Comparison of ENCODE assay signal across 23 cellular contexts in genomic region chr4:8544741-8545438, GRCh38. TPM values are rescaled to one million over a fixed set of nuclear protein-coding genes. Genes with fewer than 3 reads are reported as not detected.
DNase-seq lines count a peak whose midpoint lies in the region; ATAC-seq and TF ChIP-seq lines count a peak whose summit lies in the region.
"Had no signal": no experiment of that assay in that cellular context is flagged by ENCODE, and none has a peak within 500 bp of the region (broad histone marks: within the 10 kb centered on the region; RNA-seq: fewer than 3 reads in every experiment).

No MANE protein-coding gene starts in this region.

- in situ Hi-C loops in mammary epithelial cell (cut with MboI; ENCODE audit: low sequenced_read_pairs in 2 of 2): loop anchor here in 1 of 2 donors (10.0 kb wide), 1 partner anchor 80 kb away; no protein-coding TSS in a partner anchor

- no peak for TF ChIP-seq EP300 in sigmoid colon (IDR thresholded peaks at IDR 0.05)

- TF ChIP-seq POLR2A in sigmoid colon (IDR thresholded peaks at IDR 0.05): no peak

- no peak overlapping the region for H3K9ac ChIP-seq in mammary epithelial cell (ENCODE audit: insufficient read depth, low read length)
- H3K9ac ChIP-seq: parathyroid adenoma had no signal

- H3K36me3 ChIP-seq in RWPE2 (ENCODE audit: low read depth) (no peaks in the 10 kb centered on the region), sigmoid colon (no peaks in the 10 kb centered on the region), mammary epithelial cell (ENCODE audit: insufficient read depth, low read length) (no peaks in the 10 kb centered on the region)
- H3K36me3 ChIP-seq: lower lobe of right lung had no signal

- H3K4me3 ChIP-seq in RWPE2 (ENCODE audit: severe bottlenecking): no peak overlapping the region
- no peak overlapping the region for H3K4me3 ChIP-seq in fibroblast of villous mesenchyme (ENCODE audit: low read depth, low read length)
- no peak overlapping the region for H3K4me3 ChIP-seq in sigmoid colon
- no peak overlapping the region for H3K4me3 ChIP-seq in mammary epithelial cell (replicated peaks in 1 of 3; ENCODE audit: insufficient read depth in 1 of 3, low read depth in 2 of 3, low read length in 3 of 3)
- H3K4me3 ChIP-seq: lower lobe of right lung had no signal

- H3K4me2 ChIP-seq in mammary epithelial cell (ENCODE audit: insufficient read depth, low read depth, low read length): no peak overlapping the region

- no peaks in the 10 kb centered on the region for H3K9me3 ChIP-seq in RWPE2 (ENCODE audit: severe bottlenecking)
- H3K9me3 ChIP-seq in sigmoid colon: no peaks in the 10 kb centered on the region
- no peaks in the 10 kb centered on the region for H3K9me3 ChIP-seq in mammary epithelial cell (replicated peaks; ENCODE audit: insufficient read depth, low read length)
- H3K9me3 ChIP-seq: lower lobe of right lung had no signal

- H3K4me1 ChIP-seq in RWPE2 (ENCODE audit: insufficient read depth, poor library complexity, severe bottlenecking) (peaks cover 22% of the 10 kb centered on the region), sigmoid colon (no peaks in the 10 kb centered on the region), mammary epithelial cell (ENCODE audit: insufficient read depth, low read length) (peaks cover 10% of the 10 kb centered on the region)
- H3K4me1 ChIP-seq: lower lobe of right lung, parathyroid adenoma had no signal

- dilution Hi-C loops in mammary epithelial cell (cut with HindIII; ENCODE audit: low sequenced_read_pairs): loop anchor here (5.0 kb wide), 2 partner anchors 43 to 93 kb away; no protein-coding TSS in a partner anchor

- ATAC-seq in RWPE2 (ENCODE audit: low read depth): no peak
- ATAC-seq: esophagus mucosa; lower lobe of right lung; naive thymus-derived CD8-positive, alpha-beta T cell had no signal

- H3K27ac ChIP-seq in RWPE2 (ENCODE audit: poor library complexity, severe bottlenecking) (no peak overlapping the region), sigmoid colon (no peak overlapping the region), substantia nigra (ENCODE audit: low read depth, low read length, poor library complexity, severe bottlenecking) (no peak overlapping the region), mammary epithelial cell (ENCODE audit: insufficient read depth, low read depth, low read length) (no peak overlapping the region)
- H3K27ac ChIP-seq: lower lobe of right lung, parathyroid adenoma had no signal

- H3K79me2 ChIP-seq in mammary epithelial cell (ENCODE audit: insufficient read depth, low read length): no peaks in the 10 kb centered on the region
- H3K79me2 ChIP-seq: parathyroid adenoma had no signal

- WGBS in sigmoid colon, 2 donors: 80 to 81% methylated on average over 32 of the region's 32 CpGs
- 69% methylated on average over 7 of the region's 32 CpGs for WGBS in mammary epithelial cell (ENCODE audit: low coverage, missing lambda C conversion rate)

- intact Hi-C loops in sigmoid colon (cut with DNase I): no loop called here
- intact Hi-C loops in mammary epithelial cell (cut with micrococcal nuclease): no loop called here

- no peaks in the 10 kb centered on the region for H4K20me1 ChIP-seq in mammary epithelial cell (ENCODE audit: insufficient read depth, low read length)

- peak; percentile 20 for DNase-seq in D341Med (ENCODE audit: low spot score)
- DNase-seq in RWPE2 (ENCODE audit: low spot score): peak; percentile 52
- DNase-seq in fibroblast of villous mesenchyme (ENCODE audit: low read depth): peak; percentile 79
- peak; percentile 57 for DNase-seq in sigmoid colon
- no peak for DNase-seq in NCI-H1417 (lab: John Stamatoyannopoulos, UW)
- no peak for DNase-seq in substantia nigra (lab: John Stamatoyannopoulos, UW)
- DNase-seq in mammary epithelial cell: no peak
- no peak for DNase-seq in amygdala (lab: John Stamatoyannopoulos, UW)
- DNase-seq: activated naive CD4-positive, alpha-beta T cell treated with Interleukin-2 at 50 U/mL for 16 hours; anterior cingulate cortex; CD8-positive, alpha-beta memory T cell; DMS79 treated with DMSO at 0.1 percent for 48 hours; head of caudate nucleus; lower lobe of right lung; NCI-H1092 treated with DMSO at 0.1 percent for 48 hours; NCI-H526 treated with DMSO at 0.1 percent for 48 hours; SHP77; small intestine; stimulated activated CD4-positive, alpha-beta T cell treated with anti-CD3 and anti-CD28 coated beads, Interleukin-4, amount 100 ng/mL, for 24 hours had no signal

- CTCF ChIA-PET in mammary epithelial cell (lab: Charles Lee; ENCODE audit: low non-redundant PET): no interaction called here

- TF ChIP-seq CTCF in RWPE2 (IDR thresholded peaks at IDR 0.05; ENCODE audit: poor library complexity, severe bottlenecking) (no peak), fibroblast of villous mesenchyme (IDR thresholded peaks at IDR 0.05; ENCODE audit: insufficient read depth, low read depth, low read length) (no peak), sigmoid colon (IDR thresholded peaks at IDR 0.05) (no peak), mammary epithelial cell (conservative IDR thresholded peaks at IDR 0.05 in 1 of 2, IDR thresholded peaks at IDR 0.05 in 1 of 2; ENCODE audit: extremely low read depth in 1 of 2, insufficient read depth in 1 of 2, low read depth in 1 of 2, low read length in 2 of 2) (no peak)

- no peaks in the 10 kb centered on the region for H3K27me3 ChIP-seq in RWPE2 (ENCODE audit: insufficient read depth, poor library complexity, severe bottlenecking)
- H3K27me3 ChIP-seq in sigmoid colon: no peaks in the 10 kb centered on the region
- H3K27me3 ChIP-seq in mammary epithelial cell (ENCODE audit: insufficient read depth, low read length): no peaks in the 10 kb centered on the region

- H2AFZ ChIP-seq in mammary epithelial cell (ENCODE audit: low read depth, low read length): no peak overlapping the region
- H2AFZ ChIP-seq: parathyroid adenoma had no signal

- no TSS peak for BruUV-seq in mammary epithelial cell (replicated peaks; lab: Mats Ljungman, UMichigan)

RNA-seq across cellular contexts. Expression of gene GPR78, which starts 35.3 kb away (rescaled TPM):
- 0.97 and 2.2 TPM in 2 replicates for total RNA-seq in fibroblast of villous mesenchyme
- under 1 TPM in 1 of 4 donors, not detected in 3; 0.28 TPM for total RNA-seq in sigmoid colon
- polyA plus RNA-seq in sigmoid colon: under 1 TPM in 1 of 3 donors, not detected in 2; 0.04 TPM
- not detected for total RNA-seq in mammary epithelial cell
- not detected for polyA plus RNA-seq in mammary epithelial cell
- polyA minus RNA-seq in mammary epithelial cell: not detected
- total RNA-seq: CD8-positive, alpha-beta memory T cell; naive thymus-derived CD8-positive, alpha-beta T cell; subcutaneous adipose tissue had no signal
- polyA plus RNA-seq: CD8-positive, alpha-beta memory T cell; naive thymus-derived CD8-positive, alpha-beta T cell; small intestine had no signal

RNA-seq across cellular contexts. Expression of gene CPZ, which starts 47.7 kb away (rescaled TPM):
- total RNA-seq in fibroblast of villous mesenchyme (15.5 and 19.0 TPM in 2 replicates), sigmoid colon (1 to 10 TPM in 3 of 4 donors, under 1 TPM in 1; 0.54 to 8.3 (median 3.0) TPM), mammary epithelial cell (not detected)
- polyA plus RNA-seq in sigmoid colon (1 to 10 TPM in 2 of 3 donors, under 1 TPM in 1; 0.46 to 2.4 (median 1.8) TPM), mammary epithelial cell (not detected)
- not detected for polyA minus RNA-seq in mammary epithelial cell
- total RNA-seq: CD8-positive, alpha-beta memory T cell; naive thymus-derived CD8-positive, alpha-beta T cell had no signal
- polyA plus RNA-seq: CD8-positive, alpha-beta memory T cell; naive thymus-derived CD8-positive, alpha-beta T cell had no signal

Comparison
In these comparisons a context has a peak if more than half of its experiments do, and no peak if none do; other contexts are left out.
1. DNase-seq: peak in D341Med (single experiment), RWPE2 (single experiment), fibroblast of villous mesenchyme (single experiment) and sigmoid colon (single experiment); none in NCI-H1417 (0 of 3), substantia nigra (0 of 49), mammary epithelial cell (single experiment) and amygdala (0 of 56).